15 cellular contexts compared by ENCODE assay signal in genomic region chr9:127318651-127319167, GRCh38. TPM values are rescaled to one million over a fixed set of nuclear protein-coding genes. Genes with fewer than 3 reads are reported as not detected.
DNase-seq lines count a peak whose midpoint lies in the region; ATAC-seq and TF ChIP-seq lines count a peak whose summit lies in the region.
"Had no signal": no experiment of that assay in that cellular context is flagged by ENCODE, and none has a peak within 500 bp of the region (broad histone marks: within the 10 kb centered on the region; RNA-seq: fewer than 3 reads in every experiment).

No MANE protein-coding gene starts in this region.

- no peak for TF ChIP-seq POLR2A in breast epithelium (IDR thresholded peaks at IDR 0.05)
- no peak for TF ChIP-seq POLR2A in GM18505 (IDR thresholded peaks at IDR 0.05; ENCODE audit: borderline replicate concordance, extremely low read depth, insufficient read depth, insufficient read length)

- H3K27ac ChIP-seq in mammary epithelial cell (ENCODE audit: insufficient read depth, low read depth, low read length) = no peak overlapping the region
- no peak overlapping the region for H3K27ac ChIP-seq in breast epithelium
- H3K27ac ChIP-seq: neutrophil had no signal

- H2AFZ ChIP-seq in mammary epithelial cell (ENCODE audit: low read depth, low read length) = no peak overlapping the region

- no TSS peak for BruUV-seq in mammary epithelial cell (replicated peaks; lab: Mats Ljungman, UMichigan)

- CTCF ChIA-PET in mammary epithelial cell (lab: Charles Lee; ENCODE audit: low non-redundant PET) = no interaction called here

- no peak for ATAC-seq in GM18520 (IDR thresholded peaks at IDR 0.05; ENCODE audit: unreplicated experiment)
- no peak for ATAC-seq in GM18505 (IDR thresholded peaks at IDR 0.05; ENCODE audit: unreplicated experiment)
- ATAC-seq in HG03196 (IDR thresholded peaks at IDR 0.05; ENCODE audit: unreplicated experiment) = no peak

- H3K4me1 ChIP-seq in mammary epithelial cell (ENCODE audit: insufficient read depth, low read length) (no peaks in the 10 kb centered on the region), breast epithelium (peaks cover 0 to 4% of the 10 kb centered on the region in 2 donors)

- no peaks in the 10 kb centered on the region for H4K20me1 ChIP-seq in mammary epithelial cell (ENCODE audit: insufficient read depth, low read length)

- no peak overlapping the region for H3K4me2 ChIP-seq in mammary epithelial cell (ENCODE audit: insufficient read depth, low read depth, low read length)

- TF ChIP-seq CTCF in mammary epithelial cell (conservative IDR thresholded peaks at IDR 0.05 in 1 of 2, IDR thresholded peaks at IDR 0.05 in 1 of 2; ENCODE audit: extremely low read depth in 1 of 2, insufficient read depth in 1 of 2, low read depth in 1 of 2, low read length in 2 of 2) (no peak), breast epithelium (IDR thresholded peaks at IDR 0.05) (no peak), cardiac fibroblast (IDR thresholded peaks at IDR 0.05; ENCODE audit: low read depth, low read length) (no peak), kidney epithelial cell (IDR thresholded peaks at IDR 0.05; ENCODE audit: insufficient read depth, low read length, poor library complexity, severe bottlenecking) (no peak)

- H3K79me2 ChIP-seq in mammary epithelial cell (ENCODE audit: insufficient read depth, low read length) = no peaks in the 10 kb centered on the region

- WGBS in mammary epithelial cell (ENCODE audit: low coverage, missing lambda C conversion rate) = 74% methylated on average over 5 of the region's 5 CpGs

- in situ Hi-C loops in mammary epithelial cell (cut with MboI; ENCODE audit: low sequenced_read_pairs in 2 of 2) = no loop called here

- no peaks in the 10 kb centered on the region for H3K27me3 ChIP-seq in mammary epithelial cell (ENCODE audit: insufficient read depth, low read length)
- no peaks in the 10 kb centered on the region for H3K27me3 ChIP-seq in breast epithelium
- no peaks in the 10 kb centered on the region for H3K27me3 ChIP-seq in kidney epithelial cell (ENCODE audit: control insufficient read depth, insufficient read depth, low read length)

- DNase-seq in mammary epithelial cell (peak; percentile 23), breast epithelium (ENCODE audit: low spot score in 2 of 2) (no peak), cardiac fibroblast (ENCODE audit: low read depth in 2 of 2) (peak; percentile 16 to 75), kidney epithelial cell (ENCODE audit: low read depth) (peak; percentile 21)
- no peak for DNase-seq in activated CD4-positive, CD25-positive, alpha-beta regulatory T cell (lab: John Stamatoyannopoulos, UW)
- DNase-seq: ACHN; activated naive CD8-positive, alpha-beta T cell treated with anti-CD3 and anti-CD28 coated beads, Interleukin-2, amount 10 ng/mL, durations not matched to agents 7 days and 5 days; NCI-H146; OCI-M1; stimulated activated CD4-positive, alpha-beta T cell treated with anti-CD3 and anti-CD28 coated beads, Interleukin-2, amount 100 ng/mL, for 24 hours; T-helper 9 cell had no signal

- H3K9me3 ChIP-seq in mammary epithelial cell (replicated peaks; ENCODE audit: insufficient read depth, low read length) (no peaks in the 10 kb centered on the region), breast epithelium (no peaks in the 10 kb centered on the region)
- H3K9me3 ChIP-seq: neutrophil had no signal

- no peaks in the 10 kb centered on the region for H3K36me3 ChIP-seq in mammary epithelial cell (ENCODE audit: insufficient read depth, low read length)
- no peaks in the 10 kb centered on the region for H3K36me3 ChIP-seq in breast epithelium
- H3K36me3 ChIP-seq in kidney epithelial cell (ENCODE audit: control insufficient read depth, insufficient read depth, low read length) = no peaks in the 10 kb centered on the region
- H3K36me3 ChIP-seq: neutrophil had no signal

- intact Hi-C loops in mammary epithelial cell (cut with micrococcal nuclease) (no loop called here), breast epithelium (cut with DNase I; ENCODE audit: low total_unique reads) (no loop called here)

- dilution Hi-C loops in mammary epithelial cell (cut with HindIII; ENCODE audit: low sequenced_read_pairs) = loop anchor here (10.0 kb wide), 1 partner anchor 76 kb away; the partner anchor contains the start of gene SLC2A8

- H3K9ac ChIP-seq in mammary epithelial cell (ENCODE audit: insufficient read depth, low read length) = no peak overlapping the region

- H3K4me3 ChIP-seq in mammary epithelial cell (replicated peaks in 1 of 3; ENCODE audit: insufficient read depth in 1 of 3, low read depth in 2 of 3, low read length in 3 of 3) (no peak overlapping the region), breast epithelium (no peak overlapping the region), cardiac fibroblast (replicated peaks in 1 of 2; ENCODE audit: low read depth in 2 of 2, low read length in 2 of 2) (no peak overlapping the region), kidney epithelial cell (ENCODE audit: low read depth, low read length) (no peak overlapping the region)

RNA-seq across cellular contexts. Expression of gene GARNL3, which starts 54.1 kb away (rescaled TPM):
- total RNA-seq in mammary epithelial cell (1 to 10 TPM; 2.3 to 2.8 TPM), breast epithelium (10 to 100 TPM; 13.4 to 44.8 (median 26.2) TPM), kidney epithelial cell (2.7 and 5.3 TPM in 2 replicates)
- 0.26 TPM for polyA plus RNA-seq in mammary epithelial cell
- 4.4 TPM for polyA minus RNA-seq in mammary epithelial cell

Comparison
In these comparisons a context has a peak if more than half of its experiments do, and no peak if none do; other contexts are left out.
1. DNase-seq: peak in mammary epithelial cell (single experiment), cardiac fibroblast (2 of 2) and kidney epithelial cell (single experiment); none in breast epithelium (0 of 2) and activated CD4-positive, CD25-positive, alpha-beta regulatory T cell (0 of 4).